ENCODE assay signal across 17 cellular contexts in genomic region chr11:110065189-110065588, GRCh38. TPM values are rescaled to one million over a fixed set of nuclear protein-coding genes. Genes with fewer than 3 reads are reported as not detected.
A peak's percentile ranks its signal among the peaks of the same experiment; 100 is the strongest.
DNase-seq lines count a peak whose midpoint lies in the region; ATAC-seq and TF ChIP-seq lines count a peak whose summit lies in the region.
"Had no signal": no experiment of that assay in that cellular context is flagged by ENCODE, and none has a peak within 500 bp of the region (broad histone marks: within the 10 kb centered on the region; RNA-seq: fewer than 3 reads in every experiment).

No MANE protein-coding gene starts in this region.

- H3K4me3 ChIP-seq in breast epithelium (no peak overlapping the region), PC-3 (ENCODE audit: low read length) (no peak overlapping the region), epithelial cell of esophagus (ENCODE audit: low read length) (no peak overlapping the region), smooth muscle cell (no peak overlapping the region)
- H3K4me3 ChIP-seq: HAP-1 had no signal

- WGBS in smooth muscle cell (ENCODE audit: low lambda C conversion rate): 68% methylated on average over 2 of the region's 2 CpGs

- POLR2A ChIA-PET in MCF 10A (lab: Yijun Ruan, JAX) (interaction anchor here (0.6 to 8.9 kb wide), 14 partner anchors 13 to 984 kb away, joined by 3 to 52 read pairs (median 4); partner anchors contain the start of gene ZC3H12C), PC-3 (lab: Charles Lee; ENCODE audit: unreplicated experiment) (interaction anchor here (1.2 to 1.3 kb wide), 2 partner anchors 13 to 27 kb away, joined by 6 to 8 read pairs; partner anchors contain the start of gene ZC3H12C)

- peaks cover 11% of the 10 kb centered on the region for H3K4me1 Mint-ChIP-seq in MCF 10A (ENCODE audit: insufficient read depth, unreplicated experiment)
- H3K4me1 Mint-ChIP-seq: T-cell had no signal

- no peaks in the 10 kb centered on the region for H3K9me3 Mint-ChIP-seq in MCF 10A (ENCODE audit: unreplicated experiment)
- H3K9me3 Mint-ChIP-seq: T-cell had no signal

- TF ChIP-seq POLR2A in breast epithelium (IDR thresholded peaks at IDR 0.05): no peak

- intact Hi-C loops in MCF 10A (cut with micrococcal nuclease): no loop called here
- intact Hi-C loops in breast epithelium (cut with DNase I; ENCODE audit: low total_unique reads): no loop called here
- intact Hi-C loops in PC-3 (cut with micrococcal nuclease): loop anchor here (5.0 to 10.0 kb wide), 2 partner anchors 63 to 330 kb away; no protein-coding TSS in a partner anchor

- H4K20me1 ChIP-seq in PC-3 (ENCODE audit: low read length): no peaks in the 10 kb centered on the region
- H4K20me1 ChIP-seq in smooth muscle cell (ENCODE audit: low read depth): no peaks in the 10 kb centered on the region

- H3K36me3 Mint-ChIP-seq in MCF 10A (ENCODE audit: insufficient read depth, unreplicated experiment): no peaks in the 10 kb centered on the region
- H3K36me3 Mint-ChIP-seq: T-cell had no signal

- peak; percentile 31 for DNase-seq in MCF 10A (ENCODE audit: unreplicated experiment)
- no peak for DNase-seq in breast epithelium (ENCODE audit: low spot score in 2 of 2)
- DNase-seq in PC-3: peak; percentile 89
- DNase-seq in epithelial cell of esophagus (ENCODE audit: low read depth): peak; percentile 83
- DNase-seq in smooth muscle cell (lab: John Stamatoyannopoulos, UW; ENCODE audit: unreplicated experiment): no peak
- no peak for DNase-seq in activated gamma-delta T cell (lab: John Stamatoyannopoulos, UW)
- DNase-seq: DMS 273 treated with DMSO at 0.1 percent for 48 hours, IMR-90, Kasumi-1, NCI-H2029, NCI-H524 treated with DMSO at 0.1 percent for 48 hours, SK-N-SH, T-cell had no signal

- ATAC-seq in PC-3 (peak; percentile 57), GM18868 (IDR thresholded peaks at IDR 0.05; ENCODE audit: unreplicated experiment) (no peak)
- ATAC-seq: Right ventricle myocardium inferior, T-cell had no signal

- H3K4me1 ChIP-seq in breast epithelium: no peaks in the 10 kb centered on the region
- H3K4me1 ChIP-seq in PC-3 (ENCODE audit: insufficient read depth, low read length): peaks cover 38% of the 10 kb centered on the region
- H3K4me1 ChIP-seq in smooth muscle cell (ENCODE audit: low read depth): no peaks in the 10 kb centered on the region
- H3K4me1 ChIP-seq: HAP-1 had no signal

- H3K9me2 ChIP-seq in PC-3 (replicated peaks; ENCODE audit: low read length): no peaks in the 10 kb centered on the region
- H3K9me2 ChIP-seq: SK-N-SH had no signal

- CTCF ChIA-PET in MCF 10A (lab: Yijun Ruan, JAX): interaction anchor here (0.6 to 1.7 kb wide), 4 partner anchors 11 to 29 kb away, joined by 3 to 4 read pairs (median 3); no protein-coding TSS in a partner anchor
- CTCF ChIA-PET in PC-3 (lab: Charles Lee): interaction anchor here (0.6 kb wide), 1 partner anchor 230 kb away, joined by 11 read pairs; no protein-coding TSS in a partner anchor

- peak overlapping the region; percentile 6 for H2AFZ ChIP-seq in PC-3 (ENCODE audit: low read length)
- H2AFZ ChIP-seq in smooth muscle cell (ENCODE audit: low read depth): no peak overlapping the region

- peaks cover 5% of the 10 kb centered on the region for H3F3A ChIP-seq in PC-3 (ENCODE audit: low read length, unreplicated experiment)
- no peaks in the 10 kb centered on the region for H3F3A ChIP-seq in smooth muscle cell (ENCODE audit: low read depth)

- H3K27me3 ChIP-seq in breast epithelium (no peaks in the 10 kb centered on the region), PC-3 (ENCODE audit: low read length) (no peaks in the 10 kb centered on the region), smooth muscle cell (ENCODE audit: low read depth) (no peaks in the 10 kb centered on the region)

- BruUV-seq in MCF 10A (replicated peaks; lab: Mats Ljungman, UMichigan) (no TSS peak), PC-3 (replicated peaks; lab: Mats Ljungman, UMichigan) (no TSS peak)

- H3K79me2 ChIP-seq in PC-3 (ENCODE audit: low read length) (no peaks in the 10 kb centered on the region), smooth muscle cell (ENCODE audit: low read depth) (no peaks in the 10 kb centered on the region)

- H3K9me3 ChIP-seq in breast epithelium (no peaks in the 10 kb centered on the region), PC-3 (ENCODE audit: low read length) (no peaks in the 10 kb centered on the region), smooth muscle cell (replicated peaks; ENCODE audit: low read depth) (no peaks in the 10 kb centered on the region)
- H3K9me3 ChIP-seq: HAP-1, SK-N-SH had no signal

- TF ChIP-seq CTCF in MCF 10A (IDR thresholded peaks at IDR 0.05; ENCODE audit: unreplicated experiment) (no peak), breast epithelium (IDR thresholded peaks at IDR 0.05) (no peak), PC-3 (conservative IDR thresholded peaks at IDR 0.05; ENCODE audit: low read depth, low read length) (no peak), epithelial cell of esophagus (IDR thresholded peaks at IDR 0.05; ENCODE audit: insufficient read depth, low read depth, low read length, missing control alignments) (no peak), smooth muscle cell (IDR thresholded peaks at IDR 0.05; ENCODE audit: borderline replicate concordance, insufficient read depth, poor library complexity, severe bottlenecking) (no peak)

- H3K27me3 Mint-ChIP-seq in MCF 10A (ENCODE audit: insufficient read depth, unreplicated experiment): no peaks in the 10 kb centered on the region

- peak overlapping the region; percentile 57 for H3K9ac ChIP-seq in PC-3 (ENCODE audit: low read length)
- H3K9ac ChIP-seq in smooth muscle cell (ENCODE audit: low read depth): no peak overlapping the region
- H3K9ac ChIP-seq: SK-N-SH had no signal

- no peaks in the 10 kb centered on the region for H3K36me3 ChIP-seq in breast epithelium
- no peaks in the 10 kb centered on the region for H3K36me3 ChIP-seq in PC-3 (ENCODE audit: low read depth, low read length)
- no peaks in the 10 kb centered on the region for H3K36me3 ChIP-seq in smooth muscle cell (ENCODE audit: low read depth)
- H3K36me3 ChIP-seq: HAP-1 had no signal

- peak overlapping the region; percentile 53 for H3K27ac Mint-ChIP-seq in MCF 10A (ENCODE audit: low read depth, unreplicated experiment)
- H3K27ac Mint-ChIP-seq: T-cell had no signal

- no peak overlapping the region for H3K4me3 Mint-ChIP-seq in MCF 10A (ENCODE audit: unreplicated experiment)
- H3K4me3 Mint-ChIP-seq: T-cell had no signal

- H3K27ac ChIP-seq in breast epithelium (no peak overlapping the region), PC-3 (ENCODE audit: low read length) (peak overlapping the region; percentile 66), smooth muscle cell (ENCODE audit: low read depth) (no peak overlapping the region)
- H3K27ac ChIP-seq: C4-2B had no signal

- H3K4me2 ChIP-seq in PC-3 (ENCODE audit: low read length) (peak overlapping the region; percentile 40), smooth muscle cell (no peak overlapping the region)
- H3K4me2 ChIP-seq: SK-N-SH had no signal

RNA-seq across cellular contexts. Expression of gene ZC3H12C, which starts 28.0 kb away (rescaled TPM):
- total RNA-seq in MCF 10A (2022) (30.9 and 37.7 TPM in 2 replicates), breast epithelium (10 to 100 TPM; 10.2 to 19.8 (median 13.2) TPM), PC-3 (2014; rRNA removed) (25.2 and 30.7 TPM in 2 replicates), smooth muscle cell (10.5 and 10.6 TPM in 2 replicates)
- polyA plus RNA-seq in smooth muscle cell: 1.6 and 1.9 TPM in 2 replicates

Comparison
In these comparisons a context has a peak if more than half of its experiments do, and no peak if none do; other contexts are left out.
1. DNase-seq: peak in MCF 10A (single experiment), PC-3 (single experiment) and epithelial cell of esophagus (single experiment); none in breast epithelium (0 of 2), smooth muscle cell (single experiment) and activated gamma-delta T cell (single experiment).